Comparison of ENCODE assay signal across 13 cellular contexts in genomic region chr5:168607946-168608345, GRCh38. TPM values are rescaled to one million over a fixed set of nuclear protein-coding genes. Genes with fewer than 3 reads are reported as not detected.
DNase-seq lines count a peak whose midpoint lies in the region; ATAC-seq and TF ChIP-seq lines count a peak whose summit lies in the region.
"Had no signal": no experiment of that assay in that cellular context is flagged by ENCODE, and none has a peak within 500 bp of the region (broad histone marks: within the 10 kb centered on the region; RNA-seq: fewer than 3 reads in every experiment).

No MANE protein-coding gene starts in this region.

- H3K4me1 ChIP-seq in neural progenitor cell, result no peaks in the 10 kb centered on the region
- H3K4me1 ChIP-seq: vagina had no signal

- no peaks in the 10 kb centered on the region for H4K20me1 ChIP-seq in neural progenitor cell (ENCODE audit: low read depth)

- peak overlapping the region; percentile 77 for H3K27ac Mint-ChIP-seq in activated T-cell treated with anti-CD3 and anti-CD28 coated beads, Interleukin-2, amount 50 U/mL, for 24 hours
- H3K27ac Mint-ChIP-seq in neural progenitor cell, result no peak overlapping the region
- H3K27ac Mint-ChIP-seq: WTC11 had no signal

- no peaks in the 10 kb centered on the region for H3K36me3 ChIP-seq in neural progenitor cell
- H3K36me3 ChIP-seq: vagina had no signal

- H3K4me2 ChIP-seq in neural progenitor cell, result no peak overlapping the region

- no peaks in the 10 kb centered on the region for H3K36me3 Mint-ChIP-seq in activated T-cell treated with anti-CD3 and anti-CD28 coated beads, Interleukin-2, amount 50 U/mL, for 24 hours (ENCODE audit: low read depth)
- no peaks in the 10 kb centered on the region for H3K36me3 Mint-ChIP-seq in neural progenitor cell
- H3K36me3 Mint-ChIP-seq: WTC11 had no signal

- H3K9ac ChIP-seq in neural progenitor cell, result no peak overlapping the region

- H3K27me3 Mint-ChIP-seq in activated T-cell treated with anti-CD3 and anti-CD28 coated beads, Interleukin-2, amount 50 U/mL, for 24 hours, result no peaks in the 10 kb centered on the region
- H3K27me3 Mint-ChIP-seq in neural progenitor cell (ENCODE audit: insufficient read depth, low read depth), result peaks cover 3% of the 10 kb centered on the region

- H3K27me3 ChIP-seq in neural progenitor cell, result no peaks in the 10 kb centered on the region
- H3K27me3 ChIP-seq: vagina had no signal

- H3K27ac ChIP-seq in neural progenitor cell, result no peak overlapping the region
- H3K27ac ChIP-seq: vagina had no signal

- H3K79me2 ChIP-seq in neural progenitor cell (ENCODE audit: low read depth), result no peaks in the 10 kb centered on the region

- peak; percentile 78 for ATAC-seq in GM21447 (IDR thresholded peaks at IDR 0.05; ENCODE audit: unreplicated experiment)
- peak; percentile 64 for ATAC-seq in HG03457 (IDR thresholded peaks at IDR 0.05; ENCODE audit: unreplicated experiment)
- no peak for ATAC-seq in GM21825 (IDR thresholded peaks at IDR 0.05; ENCODE audit: unreplicated experiment)
- ATAC-seq: WTC11 had no signal

- H3K9me3 Mint-ChIP-seq in activated T-cell treated with anti-CD3 and anti-CD28 coated beads, Interleukin-2, amount 50 U/mL, for 24 hours, result no peaks in the 10 kb centered on the region
- no peaks in the 10 kb centered on the region for H3K9me3 Mint-ChIP-seq in neural progenitor cell
- H3K9me3 Mint-ChIP-seq: neural crest cell, WTC11 had no signal

- no peak for TF ChIP-seq CTCF in neural progenitor cell (IDR thresholded peaks at IDR 0.05)

- no peak for DNase-seq in activated T-cell treated with anti-CD3 and anti-CD28 coated beads, Interleukin-2, amount 50 U/mL, for 24 hours
- no peak for DNase-seq in activated T-cell treated with anti-CD3 and anti-CD28 coated beads for 4 hours
- DNase-seq in stimulated activated CD8-positive, alpha-beta memory T cell treated with anti-CD3 and anti-CD28 coated beads, Interleukin-7, amount 100 ng/mL, for 48 hours (ENCODE audit: extremely low read depth in 1 of 2, low read depth in 1 of 2), result peak; percentile 18 to 66
- no peak for DNase-seq in neural progenitor cell (ENCODE audit: low spot score)
- DNase-seq in NOMO-1 treated with DMSO at 0.1 percent for 48 hours (lab: John Stamatoyannopoulos, UW; ENCODE audit: unreplicated experiment), result no peak
- DNase-seq: OCI-M1 had no signal

- H3K4me3 ChIP-seq in neural progenitor cell, result no peak overlapping the region
- H3K4me3 ChIP-seq: lung, vagina had no signal

- no peaks in the 10 kb centered on the region for H3K9me3 ChIP-seq in neural progenitor cell (ENCODE audit: low read depth)
- H3K9me3 ChIP-seq: vagina had no signal

- no peak overlapping the region for H3K4me3 Mint-ChIP-seq in activated T-cell treated with anti-CD3 and anti-CD28 coated beads, Interleukin-2, amount 50 U/mL, for 24 hours
- H3K4me3 Mint-ChIP-seq in neural progenitor cell, result no peak overlapping the region
- H3K4me3 Mint-ChIP-seq: neural crest cell, WTC11 had no signal

- no peak overlapping the region for H2AFZ ChIP-seq in neural progenitor cell (replicated peaks)

- H3F3A ChIP-seq in neural progenitor cell (ENCODE audit: low read depth), result no peaks in the 10 kb centered on the region

- peaks cover 21% of the 10 kb centered on the region for H3K4me1 Mint-ChIP-seq in activated T-cell treated with anti-CD3 and anti-CD28 coated beads, Interleukin-2, amount 50 U/mL, for 24 hours (ENCODE audit: low read depth)
- peaks cover 8% of the 10 kb centered on the region for H3K4me1 Mint-ChIP-seq in neural progenitor cell
- H3K4me1 Mint-ChIP-seq: WTC11 had no signal

RNA-seq across cellular contexts. Expression of gene PANK3, which starts 28.8 kb away (rescaled TPM):
- 81.5 and 117 TPM in 2 replicates for total RNA-seq in neural progenitor cell (ENCODE audit: low replicate concordance)

Comparison
In these comparisons a context has a peak if more than half of its experiments do, and no peak if none do; other contexts are left out.
1. DNase-seq: peak in stimulated activated CD8-positive, alpha-beta memory T cell treated with anti-CD3 and anti-CD28 coated beads, Interleukin-7, amount 100 ng/mL, for 48 hours (2 of 2); none in activated T-cell treated with anti-CD3 and anti-CD28 coated beads, Interleukin-2, amount 50 U/mL, for 24 hours (single experiment), activated T-cell treated with anti-CD3 and anti-CD28 coated beads for 4 hours (single experiment), neural progenitor cell (single experiment) and NOMO-1 treated with DMSO at 0.1 percent for 48 hours (single experiment).